1 cellular context compared by ENCODE assay signal in the genomic region with DNA sequence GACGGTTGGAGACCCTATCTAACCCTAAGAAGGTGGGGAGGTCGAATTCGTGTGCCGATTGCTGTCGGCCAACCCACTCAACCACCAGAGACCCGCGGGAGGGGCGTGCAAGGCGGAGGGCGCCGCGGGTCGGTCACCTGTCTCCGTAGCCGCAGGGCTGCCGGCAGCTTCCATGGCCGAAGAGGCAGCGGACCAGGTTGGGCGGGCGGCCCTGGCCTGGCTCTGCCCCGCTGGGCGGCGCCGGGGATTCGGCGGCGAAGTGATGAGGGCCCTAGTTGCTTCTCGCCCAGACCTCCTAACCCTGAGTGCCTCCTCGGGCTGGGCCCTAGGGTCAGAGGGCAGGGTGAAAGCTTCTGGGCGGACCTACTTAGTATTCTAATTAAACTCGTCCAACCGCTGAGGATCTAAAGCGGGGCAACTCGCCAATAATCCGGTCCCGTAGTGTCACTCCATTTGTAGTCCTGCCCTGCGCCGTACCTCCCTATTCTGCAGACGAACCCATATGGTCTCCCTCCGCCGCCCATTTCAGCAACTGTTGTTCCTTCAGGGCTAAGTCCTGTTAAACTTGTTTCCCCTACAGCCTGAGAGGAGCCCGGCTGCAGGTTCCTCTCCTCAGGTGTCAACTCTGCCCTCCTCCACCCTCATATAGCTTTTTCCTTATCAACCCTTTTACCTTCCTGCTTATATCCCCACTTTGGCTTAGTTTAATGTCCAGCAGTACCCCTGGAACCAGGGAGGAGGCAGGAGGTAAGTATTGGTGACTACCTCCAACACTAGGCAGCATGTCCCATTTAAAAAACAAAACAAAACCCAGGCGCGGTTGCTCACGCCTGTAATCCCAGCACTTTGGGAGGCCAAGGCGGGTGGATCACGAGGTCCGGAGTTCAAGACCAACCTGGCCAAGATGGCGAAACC.
A peak's percentile ranks its signal among the peaks of the same experiment; 100 is the strongest.
TF ChIP-seq lines count a peak whose summit lies in the region.

TSS of gene PYM1 (minus strand) at position 307 of the 915 bp plus-strand sequence. CDS start at position 174, 133 bp downstream.

TF ChIP-seq in HepG2, 621 proteins besides CTCF, POLR2A, EP300 and RAD21 (continued from another document and continues in another):
- TF ChIP-seq, protein P1, sequence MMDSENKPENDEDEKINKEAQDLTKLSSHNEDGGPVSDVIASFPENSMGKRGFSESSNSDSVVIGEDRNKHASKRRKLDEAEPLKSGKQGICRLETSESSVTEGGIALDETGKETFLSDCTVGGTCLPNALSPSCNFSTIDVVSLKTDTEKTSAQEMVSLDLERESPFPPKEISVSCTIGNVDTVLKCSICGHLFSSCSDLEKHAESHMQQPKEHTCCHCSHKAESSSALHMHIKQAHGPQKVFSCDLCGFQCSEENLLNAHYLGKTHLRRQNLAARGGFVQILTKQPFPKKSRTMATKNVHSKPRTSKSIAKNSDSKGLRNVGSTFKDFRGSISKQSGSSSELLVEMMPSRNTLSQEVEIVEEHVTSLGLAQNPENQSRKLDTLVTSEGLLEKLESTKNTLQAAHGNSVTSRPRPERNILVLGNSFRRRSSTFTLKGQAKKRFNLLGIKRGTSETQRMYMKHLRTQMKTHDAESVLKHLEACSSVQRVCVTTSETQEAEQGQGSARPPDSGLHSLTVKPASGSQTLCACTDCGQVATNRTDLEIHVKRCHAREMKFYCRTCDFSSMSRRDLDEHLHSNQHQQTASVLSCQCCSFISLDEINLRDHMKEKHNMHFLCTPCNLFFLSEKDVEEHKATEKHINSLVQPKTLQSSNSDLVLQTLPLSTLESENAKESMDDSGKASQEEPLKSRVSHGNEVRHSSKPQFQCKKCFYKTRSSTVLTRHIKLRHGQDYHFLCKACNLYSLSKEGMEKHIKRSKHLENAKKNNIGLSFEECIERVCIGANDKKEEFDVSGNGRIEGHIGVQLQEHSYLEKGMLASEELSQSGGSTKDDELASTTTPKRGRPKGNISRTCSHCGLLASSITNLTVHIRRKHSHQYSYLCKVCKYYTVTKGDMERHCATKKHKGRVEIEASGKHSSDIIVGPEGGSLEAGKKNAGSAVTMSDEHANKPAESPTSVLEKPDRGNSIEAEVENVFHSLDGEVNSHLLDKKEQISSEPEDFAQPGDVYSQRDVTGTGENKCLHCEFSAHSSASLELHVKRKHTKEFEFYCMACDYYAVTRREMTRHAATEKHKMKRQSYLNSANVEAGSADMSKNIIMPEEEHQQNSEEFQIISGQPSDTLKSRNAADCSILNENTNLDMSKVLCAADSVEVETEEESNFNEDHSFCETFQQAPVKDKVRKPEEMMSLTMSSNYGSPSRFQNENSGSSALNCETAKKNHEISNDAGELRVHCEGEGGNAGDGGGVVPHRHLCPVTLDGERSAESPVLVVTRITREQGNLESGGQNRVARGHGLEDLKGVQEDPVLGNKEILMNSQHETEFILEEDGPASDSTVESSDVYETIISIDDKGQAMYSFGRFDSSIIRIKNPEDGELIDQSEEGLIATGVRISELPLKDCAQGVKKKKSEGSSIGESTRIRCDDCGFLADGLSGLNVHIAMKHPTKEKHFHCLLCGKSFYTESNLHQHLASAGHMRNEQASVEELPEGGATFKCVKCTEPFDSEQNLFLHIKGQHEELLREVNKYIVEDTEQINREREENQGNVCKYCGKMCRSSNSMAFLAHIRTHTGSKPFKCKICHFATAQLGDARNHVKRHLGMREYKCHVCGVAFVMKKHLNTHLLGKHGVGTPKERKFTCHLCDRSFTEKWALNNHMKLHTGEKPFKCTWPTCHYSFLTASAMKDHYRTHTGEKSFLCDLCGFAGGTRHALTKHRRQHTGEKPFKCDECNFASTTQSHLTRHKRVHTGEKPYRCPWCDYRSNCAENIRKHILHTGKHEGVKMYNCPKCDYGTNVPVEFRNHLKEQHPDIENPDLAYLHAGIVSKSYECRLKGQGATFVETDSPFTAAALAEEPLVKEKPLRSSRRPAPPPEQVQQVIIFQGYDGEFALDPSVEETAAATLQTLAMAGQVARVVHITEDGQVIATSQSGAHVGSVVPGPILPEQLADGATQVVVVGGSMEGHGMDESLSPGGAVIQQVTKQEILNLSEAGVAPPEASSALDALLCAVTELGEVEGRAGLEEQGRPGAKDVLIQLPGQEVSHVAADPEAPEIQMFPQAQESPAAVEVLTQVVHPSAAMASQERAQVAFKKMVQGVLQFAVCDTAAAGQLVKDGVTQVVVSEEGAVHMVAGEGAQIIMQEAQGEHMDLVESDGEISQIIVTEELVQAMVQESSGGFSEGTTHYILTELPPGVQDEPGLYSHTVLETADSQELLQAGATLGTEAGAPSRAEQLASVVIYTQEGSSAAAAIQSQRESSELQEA (CRISPR knock-in tag; IDR thresholded peaks at IDR 0.05; ENCODE audit: not compliant biosample characterization) = no peak
- TF ChIP-seq GATAD1 (CRISPR knock-in tag; IDR thresholded peaks at IDR 0.05) = peak; percentile 50; the same call in 1 of the 2 replicates
- TF ChIP-seq, protein P2, sequence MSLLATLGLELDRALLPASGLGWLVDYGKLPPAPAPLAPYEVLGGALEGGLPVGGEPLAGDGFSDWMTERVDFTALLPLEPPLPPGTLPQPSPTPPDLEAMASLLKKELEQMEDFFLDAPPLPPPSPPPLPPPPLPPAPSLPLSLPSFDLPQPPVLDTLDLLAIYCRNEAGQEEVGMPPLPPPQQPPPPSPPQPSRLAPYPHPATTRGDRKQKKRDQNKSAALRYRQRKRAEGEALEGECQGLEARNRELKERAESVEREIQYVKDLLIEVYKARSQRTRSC (CRISPR knock-in tag; IDR thresholded peaks at IDR 0.05; ENCODE audit: low read depth) = 0 out of 2 replicates have a peak, but pooled peaks have one; percentile 18
- no peak; the same call in 1 of the 2 replicates for TF ChIP-seq ZSCAN29 (CRISPR knock-in tag; conservative IDR thresholded peaks at IDR 0.05)
- TF ChIP-seq ELF3 (CRISPR knock-in tag; IDR thresholded peaks at IDR 0.05) = peak; percentile 7
- TF ChIP-seq ZSCAN25 (CRISPR knock-in tag; IDR thresholded peaks at IDR 0.05) = 0 out of 2 replicates have a peak, but pooled peaks have one; percentile 39
- 0 out of 2 replicates have a peak, but pooled peaks have one; percentile 83 for TF ChIP-seq KIAA2018 (CRISPR knock-in tag; IDR thresholded peaks at IDR 0.05; ENCODE audit: borderline replicate concordance)
- TF ChIP-seq, protein P3, sequence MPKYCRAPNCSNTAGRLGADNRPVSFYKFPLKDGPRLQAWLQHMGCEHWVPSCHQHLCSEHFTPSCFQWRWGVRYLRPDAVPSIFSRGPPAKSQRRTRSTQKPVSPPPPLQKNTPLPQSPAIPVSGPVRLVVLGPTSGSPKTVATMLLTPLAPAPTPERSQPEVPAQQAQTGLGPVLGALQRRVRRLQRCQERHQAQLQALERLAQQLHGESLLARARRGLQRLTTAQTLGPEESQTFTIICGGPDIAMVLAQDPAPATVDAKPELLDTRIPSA (CRISPR knock-in tag; IDR thresholded peaks at IDR 0.05; ENCODE audit: borderline replicate concordance) = 0 out of 2 replicates have a peak, but pooled peaks have one; percentile 32
- no peak for TF ChIP-seq TGIF2 (CRISPR knock-in tag; IDR thresholded peaks at IDR 0.05)
- TF ChIP-seq TCF7L2 (IDR thresholded peaks at IDR 0.05; ENCODE audit: low read depth, low read length) = no peak
- TF ChIP-seq, protein P4, sequence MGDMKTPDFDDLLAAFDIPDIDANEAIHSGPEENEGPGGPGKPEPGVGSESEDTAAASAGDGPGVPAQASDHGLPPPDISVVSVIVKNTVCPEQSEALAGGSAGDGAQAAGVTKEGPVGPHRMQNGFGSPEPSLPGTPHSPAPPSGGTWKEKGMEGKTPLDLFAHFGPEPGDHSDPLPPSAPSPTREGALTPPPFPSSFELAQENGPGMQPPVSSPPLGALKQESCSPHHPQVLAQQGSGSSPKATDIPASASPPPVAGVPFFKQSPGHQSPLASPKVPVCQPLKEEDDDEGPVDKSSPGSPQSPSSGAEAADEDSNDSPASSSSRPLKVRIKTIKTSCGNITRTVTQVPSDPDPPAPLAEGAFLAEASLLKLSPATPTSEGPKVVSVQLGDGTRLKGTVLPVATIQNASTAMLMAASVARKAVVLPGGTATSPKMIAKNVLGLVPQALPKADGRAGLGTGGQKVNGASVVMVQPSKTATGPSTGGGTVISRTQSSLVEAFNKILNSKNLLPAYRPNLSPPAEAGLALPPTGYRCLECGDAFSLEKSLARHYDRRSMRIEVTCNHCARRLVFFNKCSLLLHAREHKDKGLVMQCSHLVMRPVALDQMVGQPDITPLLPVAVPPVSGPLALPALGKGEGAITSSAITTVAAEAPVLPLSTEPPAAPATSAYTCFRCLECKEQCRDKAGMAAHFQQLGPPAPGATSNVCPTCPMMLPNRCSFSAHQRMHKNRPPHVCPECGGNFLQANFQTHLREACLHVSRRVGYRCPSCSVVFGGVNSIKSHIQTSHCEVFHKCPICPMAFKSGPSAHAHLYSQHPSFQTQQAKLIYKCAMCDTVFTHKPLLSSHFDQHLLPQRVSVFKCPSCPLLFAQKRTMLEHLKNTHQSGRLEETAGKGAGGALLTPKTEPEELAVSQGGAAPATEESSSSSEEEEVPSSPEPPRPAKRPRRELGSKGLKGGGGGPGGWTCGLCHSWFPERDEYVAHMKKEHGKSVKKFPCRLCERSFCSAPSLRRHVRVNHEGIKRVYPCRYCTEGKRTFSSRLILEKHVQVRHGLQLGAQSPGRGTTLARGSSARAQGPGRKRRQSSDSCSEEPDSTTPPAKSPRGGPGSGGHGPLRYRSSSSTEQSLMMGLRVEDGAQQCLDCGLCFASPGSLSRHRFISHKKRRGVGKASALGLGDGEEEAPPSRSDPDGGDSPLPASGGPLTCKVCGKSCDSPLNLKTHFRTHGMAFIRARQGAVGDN (CRISPR knock-in tag; IDR thresholded peaks at IDR 0.05) = peak; percentile 67; the same call in 1 of the 2 replicates
- peak; percentile 26; the same call in 1 of the 2 replicates for TF ChIP-seq SOX5 (CRISPR knock-in tag; IDR thresholded peaks at IDR 0.05; ENCODE audit: borderline replicate concordance)
- TF ChIP-seq KDM5B (CRISPR knock-in tag; IDR thresholded peaks at IDR 0.05; ENCODE audit: borderline replicate concordance) = peak; percentile 43; the same call in 1 of the 2 replicates
- no peak for TF ChIP-seq ZNF512 (CRISPR knock-in tag; IDR thresholded peaks at IDR 0.05)
- TF ChIP-seq CHCHD3 (CRISPR knock-in tag; IDR thresholded peaks at IDR 0.05) = no peak
- TF ChIP-seq CBX1 (IDR thresholded peaks at IDR 0.05; ENCODE audit: low read depth) = peak; percentile 15
- TF ChIP-seq U2AF2 (IDR thresholded peaks at IDR 0.05; ENCODE audit: low read depth, low read length) = no peak
- peak; percentile 21; the same call in 1 of the 2 replicates for TF ChIP-seq HDAC2 (CRISPR knock-in tag; IDR thresholded peaks at IDR 0.05)
- 0 out of 2 replicates have a peak, but pooled peaks have one; percentile 14 for TF ChIP-seq RFXAP (CRISPR knock-in tag; IDR thresholded peaks at IDR 0.05; ENCODE audit: borderline replicate concordance)
- TF ChIP-seq POLR2AphosphoS5 (IDR thresholded peaks at IDR 0.05; ENCODE audit: low read depth, low read length) = peak; percentile 74
- no peak for TF ChIP-seq ZNF205 (CRISPR knock-in tag; IDR thresholded peaks at IDR 0.05)
- TF ChIP-seq FLYWCH1 (CRISPR knock-in tag; IDR thresholded peaks at IDR 0.05) = 0 out of 2 replicates have a peak, but pooled peaks have one; percentile 62
- peak; percentile 50; the same call in 1 of the 2 replicates for TF ChIP-seq KDM4B (CRISPR knock-in tag; IDR thresholded peaks at IDR 0.05)
- TF ChIP-seq KMT2A (CRISPR knock-in tag; IDR thresholded peaks at IDR 0.05) = peak; percentile 30; the same call in 1 of the 2 replicates
